Comparison of ENCODE assay signal across 18 cellular contexts in the genomic region with DNA sequence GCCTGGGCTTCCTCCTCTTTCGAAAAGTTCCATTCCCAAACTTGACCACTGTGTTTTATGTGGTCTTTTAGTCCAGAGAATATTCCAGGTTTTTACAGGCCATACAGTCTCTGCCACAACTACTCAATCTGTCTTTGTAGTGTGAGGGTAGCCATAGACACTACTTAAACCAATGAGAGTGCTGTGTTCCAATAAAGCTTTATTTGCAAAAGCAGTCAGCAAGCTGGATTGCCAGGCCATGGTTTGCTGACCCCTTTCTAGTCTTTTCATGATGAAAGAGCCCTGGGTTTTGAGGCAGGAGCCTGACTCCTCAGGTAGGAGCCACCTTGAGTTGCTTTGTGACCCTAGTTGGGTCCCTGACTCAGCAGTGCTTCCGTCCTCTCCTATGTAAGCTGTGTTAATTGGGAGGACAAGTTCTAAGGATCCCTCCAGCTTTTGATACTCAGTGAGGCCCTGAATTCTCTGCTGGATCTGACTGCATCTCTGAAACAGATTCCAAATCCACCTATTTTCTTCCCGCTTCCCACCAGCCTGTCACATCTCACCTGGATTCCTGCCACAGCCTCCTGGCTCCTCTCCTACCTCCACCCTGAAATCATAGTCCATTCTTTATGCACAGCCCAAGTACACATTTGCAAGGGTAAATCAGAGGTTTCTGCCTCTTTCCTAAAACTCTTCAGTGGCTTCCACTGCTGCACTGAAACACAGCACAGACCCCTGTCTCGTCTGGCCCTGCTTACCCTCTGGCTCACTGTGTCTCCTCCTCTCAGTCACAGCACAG. TPM values are rescaled to one million over a fixed set of nuclear protein-coding genes. Genes with fewer than 3 reads are reported as not detected.
DNase-seq lines count a peak whose midpoint lies in the region; ATAC-seq and TF ChIP-seq lines count a peak whose summit lies in the region.
"Had no signal": no experiment of that assay in that cellular context is flagged by ENCODE, and none has a peak within 500 bp of the region (broad histone marks: within the 10 kb centered on the region; RNA-seq: fewer than 3 reads in every experiment).

No MANE protein-coding gene starts in this region.

- H3K4me3 Mint-ChIP-seq in activated T-cell treated with anti-CD3 and anti-CD28 coated beads, Interleukin-2, amount 50 U/mL, for 72 hours: peak overlapping the region; percentile 74 to 85
- no peak overlapping the region for H3K4me3 Mint-ChIP-seq in activated T-cell treated with anti-CD3 and anti-CD28 coated beads, Interleukin-2, amount 50 U/mL, for 4 hours
- H3K4me3 Mint-ChIP-seq in activated CD8-positive, alpha-beta T cell treated with anti-CD3 and anti-CD28 coated beads for 36 hours: no peak overlapping the region
- H3K4me3 Mint-ChIP-seq in immature natural killer cell: peak overlapping the region in 1 of 5 donors; percentile 53

- H3K18ac ChIP-seq in trophoblast cell (ENCODE audit: low read length): no peak overlapping the region

- ATAC-seq in activated T-cell treated with anti-CD3 and anti-CD28 coated beads, Interleukin-2, amount 50 U/mL, for 72 hours (replicated peaks in 1 of 2): no peak
- no peak for ATAC-seq in activated T-cell treated with anti-CD3 and anti-CD28 coated beads, Interleukin-2, amount 50 U/mL, for 4 hours
- no peak for ATAC-seq in activated CD8-positive, alpha-beta T cell treated with anti-CD3 and anti-CD28 coated beads for 36 hours
- no peak for ATAC-seq in HG03520 (IDR thresholded peaks at IDR 0.05; ENCODE audit: unreplicated experiment)

- intact Hi-C loops in activated CD8-positive, alpha-beta T cell treated with anti-CD3 and anti-CD28 coated beads for 36 hours (cut with micrococcal nuclease): no loop called here
- intact Hi-C loops in OCI-LY7 (cut with micrococcal nuclease; ENCODE audit: unreplicated experiment): no loop called here

- H2AFZ ChIP-seq in trophoblast cell (ENCODE audit: insufficient read depth, low read length, poor library complexity) (no peak overlapping the region), OCI-LY7 (ENCODE audit: low read length) (no peak overlapping the region)

- no peak overlapping the region for H4K12ac ChIP-seq in trophoblast cell (ENCODE audit: low read depth, low read length)

- no peak for DNase-seq in activated T-cell treated with anti-CD3 and anti-CD28 coated beads, Interleukin-2, amount 50 U/mL, for 72 hours
- no peak for DNase-seq in activated T-cell treated with anti-CD3 and anti-CD28 coated beads, Interleukin-2, amount 50 U/mL, for 4 hours
- no peak for DNase-seq in activated CD8-positive, alpha-beta T cell treated with anti-CD3 and anti-CD28 coated beads for 36 hours
- no peak for DNase-seq in immature natural killer cell
- no peak for DNase-seq in trophoblast cell
- DNase-seq in OCI-LY7 (ENCODE audit: low spot score): no peak
- DNase-seq in GM19238 (ENCODE audit: insufficient read length, low spot score): no peak
- DNase-seq: activated CD4-positive, alpha-beta T cell treated with anti-CD3 and anti-CD28 coated beads, Interleukin-2, amount 50 U/mL, for 48 hours; amniotic stem cell; central memory CD4-positive, alpha-beta T cell; effector CD4-positive, alpha-beta T cell; KBM-7; NCI-H1048; NCI-H2029 treated with DMSO at 0.1 percent for 48 hours; NCI-H446; SK-N-SH had no signal

- BruUV-seq in OCI-LY7 (replicated peaks; lab: Mats Ljungman, UMichigan): no TSS peak

- no peak overlapping the region for H4K91ac ChIP-seq in trophoblast cell (ENCODE audit: low read depth, low read length)

- peaks cover 0 to 1% of the 10 kb centered on the region in 2 donors for H3K9me3 Mint-ChIP-seq in activated T-cell treated with anti-CD3 and anti-CD28 coated beads, Interleukin-2, amount 50 U/mL, for 72 hours
- no peaks in the 10 kb centered on the region for H3K9me3 Mint-ChIP-seq in activated T-cell treated with anti-CD3 and anti-CD28 coated beads, Interleukin-2, amount 50 U/mL, for 4 hours
- H3K9me3 Mint-ChIP-seq in activated CD8-positive, alpha-beta T cell treated with anti-CD3 and anti-CD28 coated beads for 36 hours: no peaks in the 10 kb centered on the region
- peaks cover 0 to 2% (median 0%) of the 10 kb centered on the region in 6 donors for H3K9me3 Mint-ChIP-seq in immature natural killer cell

- peaks cover 4% of the 10 kb centered on the region for H3K79me2 ChIP-seq in trophoblast cell (ENCODE audit: control insufficient read depth, insufficient read depth, low read length, poor library complexity)
- no peaks in the 10 kb centered on the region for H3K79me2 ChIP-seq in OCI-LY7 (ENCODE audit: insufficient read depth, low read depth, low read length)

- no peak overlapping the region for H3K23ac ChIP-seq in trophoblast cell (ENCODE audit: low read length)

- H3K9me2 ChIP-seq in OCI-LY7 (ENCODE audit: insufficient read depth, low read length): no peaks in the 10 kb centered on the region
- H3K9me2 ChIP-seq: SK-N-SH had no signal

- H2BK12ac ChIP-seq in trophoblast cell (ENCODE audit: low read length): no peak overlapping the region

- no peak overlapping the region for H2BK120ac ChIP-seq in trophoblast cell (ENCODE audit: insufficient read depth, low read length, poor library complexity)

- H3K9me3 ChIP-seq in trophoblast cell (ENCODE audit: insufficient read depth, low read depth, low read length) (no peaks in the 10 kb centered on the region), OCI-LY7 (ENCODE audit: low read length) (no peaks in the 10 kb centered on the region)
- H3K9me3 ChIP-seq: SK-N-SH had no signal

- peak overlapping the region; percentile 74 for H3K27ac Mint-ChIP-seq in activated T-cell treated with anti-CD3 and anti-CD28 coated beads, Interleukin-2, amount 50 U/mL, for 72 hours
- peak overlapping the region; percentile 90 for H3K27ac Mint-ChIP-seq in activated CD8-positive, alpha-beta T cell treated with anti-CD3 and anti-CD28 coated beads for 36 hours
- H3K27ac Mint-ChIP-seq in immature natural killer cell: peak overlapping the region in 5 of 6 donors; percentile 18 to 92 (median 83)

- H3K27ac ChIP-seq in trophoblast cell (ENCODE audit: low read depth, low read length) (peak overlapping the region; percentile 44), OCI-LY7 (ENCODE audit: low read depth, low read length, poor library complexity, severe bottlenecking) (no peak overlapping the region)
- H3K27ac ChIP-seq: thoracic aorta had no signal

- WGBS in trophoblast cell (ENCODE audit: extremely low coverage, insufficient coverage, insufficient read length): no CpG with 5 or more reads among the region's 4 CpGs

- H3K4me3 ChIP-seq in trophoblast cell (ENCODE audit: low read depth, low read length) (no peak overlapping the region), OCI-LY7 (ENCODE audit: low read depth, low read length, poor library complexity, severe bottlenecking) (no peak overlapping the region)
- H3K4me3 ChIP-seq: thoracic aorta had no signal

- POLR2A ChIA-PET in activated CD8-positive, alpha-beta T cell treated with anti-CD3 and anti-CD28 coated beads for 36 hours (lab: Charles Lee): interaction anchor here (1.2 to 3.0 kb wide), 3 partner anchors 9 to 14 kb away, joined by 4 to 18 read pairs (median 4); partner anchors contain the start of gene GALNT10
- POLR2A ChIA-PET in OCI-LY7 (lab: Charles Lee): interaction anchor here (0.6 kb wide), 1 partner anchor 49 kb away, joined by 4 read pairs; no protein-coding TSS in a partner anchor

- H2BK5ac ChIP-seq in trophoblast cell (ENCODE audit: low read depth, low read length, poor library complexity): no peak overlapping the region

- no peaks in the 10 kb centered on the region for H3K27me3 Mint-ChIP-seq in activated T-cell treated with anti-CD3 and anti-CD28 coated beads, Interleukin-2, amount 50 U/mL, for 72 hours (ENCODE audit: low read depth)
- H3K27me3 Mint-ChIP-seq in activated T-cell treated with anti-CD3 and anti-CD28 coated beads, Interleukin-2, amount 50 U/mL, for 4 hours (ENCODE audit: low read depth): no peaks in the 10 kb centered on the region
- no peaks in the 10 kb centered on the region for H3K27me3 Mint-ChIP-seq in activated CD8-positive, alpha-beta T cell treated with anti-CD3 and anti-CD28 coated beads for 36 hours
- peaks cover 0 to 2% (median 0%) of the 10 kb centered on the region in 3 donors for H3K27me3 Mint-ChIP-seq in immature natural killer cell (ENCODE audit: low read depth in 3 of 3)

- H3K9ac ChIP-seq in trophoblast cell (ENCODE audit: low read length): no peak overlapping the region
- H3K9ac ChIP-seq: SK-N-SH had no signal

- H3K36me3 ChIP-seq in trophoblast cell (ENCODE audit: control insufficient read depth in 1 of 2, insufficient read depth in 2 of 2, low read length in 2 of 2) (peaks cover 17 to 20% of the 10 kb centered on the region in 2 experiments), OCI-LY7 (ENCODE audit: insufficient read depth, low read length) (no peaks in the 10 kb centered on the region)

- H4K8ac ChIP-seq in trophoblast cell (ENCODE audit: low read depth, low read length): no peak overlapping the region

- no peaks in the 10 kb centered on the region; the same call in 1 of the 2 replicates for H4K20me1 ChIP-seq in OCI-LY7 (ENCODE audit: insufficient read depth, low read length)

- H3K4me2 ChIP-seq in trophoblast cell (ENCODE audit: low read length) (no peak overlapping the region), OCI-LY7 (ENCODE audit: low read length) (no peak overlapping the region)
- H3K4me2 ChIP-seq: SK-N-SH had no signal

- peaks cover 71% of the 10 kb centered on the region for H3K4me1 Mint-ChIP-seq in activated T-cell treated with anti-CD3 and anti-CD28 coated beads, Interleukin-2, amount 50 U/mL, for 72 hours (ENCODE audit: low read depth)
- H3K4me1 Mint-ChIP-seq in activated T-cell treated with anti-CD3 and anti-CD28 coated beads, Interleukin-2, amount 50 U/mL, for 4 hours (ENCODE audit: low read depth): peaks cover 49% of the 10 kb centered on the region
- peaks cover 53% of the 10 kb centered on the region for H3K4me1 Mint-ChIP-seq in activated CD8-positive, alpha-beta T cell treated with anti-CD3 and anti-CD28 coated beads for 36 hours (ENCODE audit: low read depth)
- peaks cover 71 to 94% of the 10 kb centered on the region in 2 donors for H3K4me1 Mint-ChIP-seq in immature natural killer cell

- peaks cover 25 to 35% of the 10 kb centered on the region in 2 experiments for H3K4me1 ChIP-seq in trophoblast cell (ENCODE audit: control insufficient read depth in 1 of 2, insufficient read depth in 2 of 2, low read length in 2 of 2)
- H3K4me1 ChIP-seq in OCI-LY7 (ENCODE audit: insufficient read depth, low read length, poor library complexity, severe bottlenecking): no peaks in the 10 kb centered on the region

- H3K14ac ChIP-seq in trophoblast cell (ENCODE audit: low read length): no peak overlapping the region

- H2AK5ac ChIP-seq in trophoblast cell (ENCODE audit: low read length): no peak overlapping the region

- peak overlapping the region; percentile 24 for H3K4ac ChIP-seq in trophoblast cell (ENCODE audit: low read depth, low read length)

- peaks cover 15% of the 10 kb centered on the region for H3K79me1 ChIP-seq in trophoblast cell (ENCODE audit: low read length)

- peaks cover 7 to 19% of the 10 kb centered on the region in 2 donors for H3K36me3 Mint-ChIP-seq in activated T-cell treated with anti-CD3 and anti-CD28 coated beads, Interleukin-2, amount 50 U/mL, for 72 hours (ENCODE audit: insufficient read depth in 2 of 2)
- H3K36me3 Mint-ChIP-seq in activated T-cell treated with anti-CD3 and anti-CD28 coated beads, Interleukin-2, amount 50 U/mL, for 4 hours (ENCODE audit: insufficient read depth): peaks cover 36% of the 10 kb centered on the region
- peaks cover 4% of the 10 kb centered on the region for H3K36me3 Mint-ChIP-seq in activated CD8-positive, alpha-beta T cell treated with anti-CD3 and anti-CD28 coated beads for 36 hours (ENCODE audit: low read depth)
- H3K36me3 Mint-ChIP-seq in immature natural killer cell: peaks cover 11 to 22% (median 11%) of the 10 kb centered on the region in 3 donors

- no peaks in the 10 kb centered on the region for H3K27me3 ChIP-seq in trophoblast cell (ENCODE audit: insufficient read depth, low read length)

- CTCF ChIA-PET in activated CD8-positive, alpha-beta T cell treated with anti-CD3 and anti-CD28 coated beads for 36 hours (lab: Charles Lee): interaction anchor here (1.9 to 3.6 kb wide), 2 partner anchors 10 to 13 kb away, joined by 5 to 14 read pairs; partner anchors contain the start of gene GALNT10
- CTCF ChIA-PET in OCI-LY7 (lab: Charles Lee; ENCODE audit: unreplicated experiment): no interaction called here

- TF ChIP-seq CTCF in activated CD8-positive, alpha-beta T cell treated with anti-CD3 and anti-CD28 coated beads for 36 hours (IDR thresholded peaks at IDR 0.05): no peak
- TF ChIP-seq CTCF in OCI-LY7 (conservative IDR thresholded peaks at IDR 0.05; ENCODE audit: low read length): no peak

RNA-seq across cellular contexts. Expression of gene GALNT10, which starts 13.5 kb away (rescaled TPM):
- 10 to 100 TPM; 41.7 to 47.4 TPM for total RNA-seq in activated T-cell treated with anti-CD3 and anti-CD28 coated beads, Interleukin-2, amount 50 U/mL, for 72 hours
- 10 to 100 TPM; 26.8 to 34.8 (median 34.6) TPM for total RNA-seq in activated T-cell treated with anti-CD3 and anti-CD28 coated beads, Interleukin-2, amount 50 U/mL, for 4 hours
- 10 to 100 TPM; 12.9 to 15.2 TPM for total RNA-seq in activated CD8-positive, alpha-beta T cell treated with anti-CD3 and anti-CD28 coated beads for 36 hours
- 10 to 100 TPM; 10.4 to 42.8 (median 24.7) TPM for polyA plus RNA-seq in immature natural killer cell
- polyA plus RNA-seq in trophoblast cell (2013): 135 and 140 TPM in 2 replicates
- total RNA-seq in OCI-LY7 (2014; rRNA removed; shearing (Covaris generic)): 6.6 and 7.3 TPM in 2 replicates
- total RNA-seq in OCI-LY7 (2022): 16.3 and 20.6 TPM in 2 replicates

Comparison
In these comparisons a context has a peak if more than half of its experiments do, and no peak if none do; other contexts are left out.
1. H3K4me3 Mint-ChIP-seq: peak in activated T-cell treated with anti-CD3 and anti-CD28 coated beads, Interleukin-2, amount 50 U/mL, for 72 hours (2 of 2); none in activated T-cell treated with anti-CD3 and anti-CD28 coated beads, Interleukin-2, amount 50 U/mL, for 4 hours (single experiment) and activated CD8-positive, alpha-beta T cell treated with anti-CD3 and anti-CD28 coated beads for 36 hours (single experiment).
2. Peak in every context shown above with its lines, with median percentiles within 50 percentile points of each other: H3K27ac Mint-ChIP-seq.